Comparison of ENCODE assay signal across 9 cellular contexts in genomic region chr1:165854101-165854845, GRCh38. TPM values are rescaled to one million over a fixed set of nuclear protein-coding genes. Genes with fewer than 3 reads are reported as not detected.
DNase-seq lines count a peak whose midpoint lies in the region; ATAC-seq, FAIRE-seq and TF ChIP-seq lines count a peak whose summit lies in the region.
"Had no signal": no experiment of that assay in that cellular context is flagged by ENCODE, and none has a peak within 500 bp of the region (broad histone marks: within the 10 kb centered on the region; RNA-seq: fewer than 3 reads in every experiment).

No MANE protein-coding gene starts in this region.

- in situ Hi-C loops in astrocyte of the spinal cord (cut with HindIII; ENCODE audit: low sequenced_read_pairs), result no loop called here

- peaks cover 58% of the 10 kb centered on the region for H3K4me1 ChIP-seq in HUES48 (ENCODE audit: control insufficient read depth, insufficient read depth, low read length)

- no peaks in the 10 kb centered on the region for H3K27me3 ChIP-seq in HUES48 (ENCODE audit: control insufficient read depth, insufficient read depth, low read length)

- DNase-seq in CD1c-positive myeloid dendritic cell (ENCODE audit: extremely low spot score), result peak; percentile 86
- DNase-seq in astrocyte of the spinal cord (ENCODE audit: low read depth, low spot score), result peak; percentile 90
- DNase-seq in lung microvascular endothelial cell (ENCODE audit: low read depth in 2 of 2), result peak; percentile 25 to 70
- DNase-seq in GM12892 (ENCODE audit: insufficient read length), result no peak
- DNase-seq in SK-N-DZ (ENCODE audit: low spot score), result no peak

- H3K36me3 ChIP-seq in HUES48 (ENCODE audit: control insufficient read depth, insufficient read depth, low read length), result no peaks in the 10 kb centered on the region

- no peak overlapping the region for H3K9ac ChIP-seq in HUES48 (ENCODE audit: low read depth, low read length)

- ATAC-seq in GM21737 (IDR thresholded peaks at IDR 0.05; ENCODE audit: unreplicated experiment) (no peak), HG03460 (IDR thresholded peaks at IDR 0.05; ENCODE audit: unreplicated experiment) (no peak)

- TF ChIP-seq CTCF in astrocyte of the spinal cord (IDR thresholded peaks at IDR 0.05; ENCODE audit: low read depth, low read length), result no peak

- TF ChIP-seq POLR2A in GM12892 (IDR thresholded peaks at IDR 0.05; ENCODE audit: low read depth, low read length), result no peak

- H3K9me3 ChIP-seq in HUES48 (ENCODE audit: control insufficient read depth, insufficient read depth, low read length), result no peaks in the 10 kb centered on the region

- no peak overlapping the region for H3K4me3 ChIP-seq in HUES48 (ENCODE audit: low read depth, low read length)
- H3K4me3 ChIP-seq in astrocyte of the spinal cord (ENCODE audit: low read depth, low read length), result no peak overlapping the region

- H3K27ac ChIP-seq in HUES48 (ENCODE audit: low read depth, low read length), result peak overlapping the region; percentile 30

- no peak for FAIRE-seq in GM12892 (lab: Jason Lieb, UNC)
- FAIRE-seq: endometrium had no signal

RNA-seq across cellular contexts. Expression of gene UCK2, which starts 26.9 kb away (rescaled TPM):
- 50.8 and 53.4 TPM in 2 replicates for total RNA-seq in lung microvascular endothelial cell
- polyA plus RNA-seq in GM12892 (2012; ENCODE audit: missing spikeins), result 46.5 TPM
- polyA plus RNA-seq in SK-N-DZ (2014; cell fraction: cytosol; rRNA removed), result 83.5 and 83.8 TPM in 2 replicates
- polyA plus RNA-seq in SK-N-DZ (2014; cell fraction: nucleus; rRNA removed), result 56.0 and 78.7 TPM in 2 replicates

Comparison
In these comparisons a context has a peak if more than half of its experiments do, and no peak if none do; other contexts are left out.
1. DNase-seq: peak in CD1c-positive myeloid dendritic cell (single experiment), astrocyte of the spinal cord (single experiment) and lung microvascular endothelial cell (2 of 2); none in GM12892 (single experiment) and SK-N-DZ (single experiment).